8 cellular contexts compared by ENCODE assay signal in the genomic region with DNA sequence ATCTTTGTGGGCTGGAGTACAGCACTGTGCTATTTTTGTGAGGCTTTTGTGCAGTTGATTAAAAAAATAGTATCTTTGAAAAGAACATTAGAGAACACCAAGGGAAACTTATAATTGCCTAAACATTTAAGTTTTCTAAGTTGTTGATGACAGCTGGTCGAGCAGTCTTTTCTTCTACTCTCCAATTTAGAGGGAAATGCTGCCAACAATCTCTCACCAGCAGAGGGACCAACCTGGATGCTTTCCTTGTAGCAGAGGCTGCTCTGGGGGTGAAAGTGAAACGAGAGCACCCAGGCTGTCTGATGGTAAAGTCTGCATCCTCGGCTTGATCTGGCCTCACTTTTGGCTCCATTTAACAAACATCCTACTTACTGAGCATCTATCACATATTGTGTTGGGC.
A peak's percentile ranks its signal among the peaks of the same experiment; 100 is the strongest.
DNase-seq lines count a peak whose midpoint lies in the region; ATAC-seq and TF ChIP-seq lines count a peak whose summit lies in the region.

No MANE protein-coding gene starts in this region.

- in situ Hi-C loops in astrocyte of the cerebellum (cut with HindIII; ENCODE audit: low sequenced_read_pairs) = no loop called here

- no peak overlapping the region for H3K4me3 ChIP-seq in astrocyte of the cerebellum (ENCODE audit: low read depth, low read length)
- H3K4me3 ChIP-seq in CD8-positive, alpha-beta T cell (ENCODE audit: low read depth, low read length) = no peak overlapping the region

- peak; percentile 54 for TF ChIP-seq CTCF in astrocyte of the cerebellum (IDR thresholded peaks at IDR 0.05; ENCODE audit: low read depth, low read length, missing control alignments)
- no peak for TF ChIP-seq CTCF in CD8-positive, alpha-beta T cell (IDR thresholded peaks at IDR 0.05)

- H3K36me3 Mint-ChIP-seq in immature natural killer cell = no peaks in the 10 kb centered on the region
- no peaks in the 10 kb centered on the region for H3K36me3 Mint-ChIP-seq in CD8-positive, alpha-beta T cell

- H3K27me3 Mint-ChIP-seq in immature natural killer cell (ENCODE audit: low read depth in 3 of 3) = peaks cover 0 to 2% (median 0%) of the 10 kb centered on the region in 3 donors
- no peaks in the 10 kb centered on the region for H3K27me3 Mint-ChIP-seq in CD8-positive, alpha-beta T cell (ENCODE audit: low read depth)

- POLR2A ChIA-PET in CD8-positive, alpha-beta T cell (lab: Charles Lee) = no interaction called here

- no peaks in the 10 kb centered on the region for H3K4me1 Mint-ChIP-seq in immature natural killer cell
- H3K4me1 Mint-ChIP-seq in CD8-positive, alpha-beta T cell (ENCODE audit: low read depth) = no peaks in the 10 kb centered on the region

- no peaks in the 10 kb centered on the region for H3K36me3 ChIP-seq in CD8-positive, alpha-beta T cell (ENCODE audit: insufficient read depth, low read length)

- intact Hi-C loops in CD8-positive, alpha-beta T cell (cut with DNase I, micrococcal nuclease) = no loop called here

- no peak overlapping the region for H3K27ac ChIP-seq in CD8-positive, alpha-beta T cell (ENCODE audit: low read depth, low read length)

- no peaks in the 10 kb centered on the region for H3K4me1 ChIP-seq in CD8-positive, alpha-beta T cell (ENCODE audit: insufficient read depth, low read length)

- peak; percentile 92 for ATAC-seq in GM19395 (IDR thresholded peaks at IDR 0.05; ENCODE audit: unreplicated experiment)
- peak; percentile 76 for ATAC-seq in HG03378 (IDR thresholded peaks at IDR 0.05; ENCODE audit: unreplicated experiment)
- no peak for ATAC-seq in GM19328 (IDR thresholded peaks at IDR 0.05; ENCODE audit: unreplicated experiment)
- no peak for ATAC-seq in CD8-positive, alpha-beta T cell

- DNase-seq in COR-L47 (lab: John Stamatoyannopoulos, UW) (peak; percentile 5), astrocyte of the cerebellum (ENCODE audit: low read depth) (peak; percentile 2), renal cortical epithelial cell (ENCODE audit: low read depth) (peak; percentile 32), immature natural killer cell (no peak)
- no peak for DNase-seq in CD8-positive, alpha-beta T cell

- H3K9me3 ChIP-seq in CD8-positive, alpha-beta T cell (ENCODE audit: low read length) = no peaks in the 10 kb centered on the region

- no peak overlapping the region for H3K27ac Mint-ChIP-seq in immature natural killer cell
- no peak overlapping the region for H3K27ac Mint-ChIP-seq in CD8-positive, alpha-beta T cell

- CTCF ChIA-PET in CD8-positive, alpha-beta T cell (lab: Charles Lee) = no interaction called here

- H3K27me3 ChIP-seq in CD8-positive, alpha-beta T cell (ENCODE audit: insufficient read depth, low read length) = no peaks in the 10 kb centered on the region

- H3K9me3 Mint-ChIP-seq in immature natural killer cell = peaks cover 6 to 30% (median 9%) of the 10 kb centered on the region in 6 donors
- H3K9me3 Mint-ChIP-seq in CD8-positive, alpha-beta T cell = no peaks in the 10 kb centered on the region

- no peak overlapping the region for H3K4me3 Mint-ChIP-seq in immature natural killer cell
- H3K4me3 Mint-ChIP-seq in CD8-positive, alpha-beta T cell = no peak overlapping the region

Comparison
In these comparisons a context has a peak if more than half of its experiments do, and no peak if none do; other contexts are left out.
1. DNase-seq: peak in COR-L47 (single experiment), astrocyte of the cerebellum (single experiment) and renal cortical epithelial cell (single experiment); none in immature natural killer cell (0 of 3) and CD8-positive, alpha-beta T cell (0 of 7).
2. ATAC-seq: peak in GM19395 (single experiment) and HG03378 (single experiment); none in GM19328 (single experiment) and CD8-positive, alpha-beta T cell (single experiment).